ENCODE assay signal across 15 cellular contexts in genomic region chr5:98767563-98767962, GRCh38. TPM values are rescaled to one million over a fixed set of nuclear protein-coding genes. Genes with fewer than 3 reads are reported as not detected.
DNase-seq lines count a peak whose midpoint lies in the region; ATAC-seq and TF ChIP-seq lines count a peak whose summit lies in the region.
"Had no signal": no experiment of that assay in that cellular context is flagged by ENCODE, and none has a peak within 500 bp of the region (broad histone marks: within the 10 kb centered on the region; RNA-seq: fewer than 3 reads in every experiment).

No MANE protein-coding gene starts in this region.

- no peak overlapping the region for H2BK15ac ChIP-seq in H9 (ENCODE audit: low read depth, low read length)

- H3K79me2 ChIP-seq in H9 (ENCODE audit: insufficient read depth, low read length) (no peaks in the 10 kb centered on the region), parathyroid adenoma (no peaks in the 10 kb centered on the region)

- TF ChIP-seq CTCF in H9 (conservative IDR thresholded peaks at IDR 0.05): no peak
- no peak for TF ChIP-seq CTCF in parathyroid adenoma (IDR thresholded peaks at IDR 0.05)

- H3K9ac ChIP-seq in H9 (ENCODE audit: extremely low read depth, insufficient read length, low read length) (no peak overlapping the region), iPS-18a (ENCODE audit: low read length) (no peak overlapping the region), parathyroid adenoma (no peak overlapping the region)

- H3K9me3 Mint-ChIP-seq in H9: no peaks in the 10 kb centered on the region; a peak in 1 of 5 replicates
- H3K9me3 Mint-ChIP-seq in T-cell: no peaks in the 10 kb centered on the region
- H3K9me3 Mint-ChIP-seq: activated T-helper 1 cell treated with anti-CD3 and anti-CD28 coated beads, Interleukin-12 subunit alpha, Interleukin-12 subunit beta, Interleukin-2, Interleukin-4 antibody, amounts not matched to agents 30 ng/mL and 10 ng/mL and 1 ng/mL, durations not matched to agents 14 hours and 24 hours and 36 hours had no signal

- no peak overlapping the region for H2BK12ac ChIP-seq in H9 (ENCODE audit: insufficient read length, low read depth, low read length)

- no CpG with 5 or more reads among the region's 2 CpGs for WGBS in H9 (ENCODE audit: extremely low coverage, insufficient read length, low lambda C conversion rate)

- H3K23me2 ChIP-seq in H9 (ENCODE audit: insufficient read length, low read depth, low read length, poor library complexity, severe bottlenecking): peaks cover 25% of the 10 kb centered on the region

- H3K56ac ChIP-seq in H9 (ENCODE audit: insufficient read length, low read depth, low read length): no peak overlapping the region

- H3K27me3 Mint-ChIP-seq in H9 (ENCODE audit: low read depth) (peaks cover 35% of the 10 kb centered on the region), T-cell (peaks cover 27 to 51% of the 10 kb centered on the region in 2 donors)

- H3K9me3 ChIP-seq in H9 (ENCODE audit: control insufficient read depth, low read depth, low read length) (no peaks in the 10 kb centered on the region), iPS-18a (ENCODE audit: control insufficient read depth, low read depth, low read length) (no peaks in the 10 kb centered on the region), parathyroid adenoma (ENCODE audit: control insufficient read depth, low read length) (no peaks in the 10 kb centered on the region)
- H3K9me3 ChIP-seq: spleen had no signal

- CTCF ChIA-PET in T-cell (lab: Charles Lee): interaction anchor here (0.7 to 4.1 kb wide), 7 partner anchors 10 to 1898 kb away, joined by 3 to 35 read pairs (median 4); no protein-coding TSS in a partner anchor

- no peak overlapping the region for H2BK120ac ChIP-seq in H9 (ENCODE audit: low read depth, low read length, poor library complexity, severe bottlenecking)

- H2BK5ac ChIP-seq in H9 (ENCODE audit: insufficient read length, low read length): no peak overlapping the region

- no peaks in the 10 kb centered on the region for H3K79me1 ChIP-seq in H9 (ENCODE audit: insufficient read depth, low read depth, low read length, poor library complexity, severe bottlenecking)

- H3K36me3 ChIP-seq in iPS-18a (ENCODE audit: control insufficient read depth, low read depth, low read length) (no peaks in the 10 kb centered on the region), parathyroid adenoma (ENCODE audit: control insufficient read depth, insufficient read depth, low read length) (no peaks in the 10 kb centered on the region)
- H3K36me3 ChIP-seq: spleen had no signal

- no peak overlapping the region for H4K5ac ChIP-seq in H9 (ENCODE audit: insufficient read length, low read depth, low read length)

- H3K4me1 ChIP-seq in H9 (ENCODE audit: insufficient read depth, low read length) (no peaks in the 10 kb centered on the region; the same call in 1 of the 2 replicates), iPS-18a (ENCODE audit: control insufficient read depth, low read depth, low read length) (peaks cover 39% of the 10 kb centered on the region), parathyroid adenoma (no peaks in the 10 kb centered on the region)

- H4K91ac ChIP-seq in H9 (ENCODE audit: insufficient read length, low read depth, low read length): no peak overlapping the region

- no peak overlapping the region for H4K8ac ChIP-seq in H9 (replicated peaks; ENCODE audit: insufficient read length, low read depth, low read length)

- H3K36me3 Mint-ChIP-seq in H9 (ENCODE audit: insufficient read depth in 1 of 3, low read depth in 3 of 3) (peaks cover 0 to 2% (median 0%) of the 10 kb centered on the region in 3 experiments; a peak in 1 of 7 replicates), T-cell (no peaks in the 10 kb centered on the region)

- H3K23ac ChIP-seq in H9 (ENCODE audit: insufficient read length, low read depth, low read length): no peak overlapping the region

- H3K27me3 ChIP-seq in H9 (ENCODE audit: insufficient read depth, low read length) (peaks cover 8% of the 10 kb centered on the region; the same call in 1 of the 2 replicates), iPS-18a (ENCODE audit: control insufficient read depth, insufficient read depth, low read length) (peaks cover 32% of the 10 kb centered on the region), parathyroid adenoma (ENCODE audit: control insufficient read depth, insufficient read depth, low read length) (no peaks in the 10 kb centered on the region)

- H3K27ac ChIP-seq in H9 (ENCODE audit: insufficient read length, low read depth, low read length) (peak overlapping the region; percentile 43), iPS-18a (ENCODE audit: low read length) (no peak overlapping the region), parathyroid adenoma (no peak overlapping the region)

- H3K27ac Mint-ChIP-seq in H9 (peak overlapping the region in 2 of 3 experiments; percentile 60 to 93; a peak in 5 of 7 replicates), T-cell (no peak overlapping the region)
- H3K27ac Mint-ChIP-seq: activated T-helper 1 cell treated with anti-CD3 and anti-CD28 coated beads, Interleukin-12 subunit alpha, Interleukin-12 subunit beta, Interleukin-2, Interleukin-4 antibody, amounts not matched to agents 30 ng/mL and 10 ng/mL and 1 ng/mL, durations not matched to agents 14 hours and 24 hours and 36 hours; B cell had no signal

- no peak overlapping the region for H2BK20ac ChIP-seq in H9 (ENCODE audit: low read depth, low read length, poor library complexity, severe bottlenecking)

- H3K18ac ChIP-seq in H9 (ENCODE audit: insufficient read length, low read depth, low read length): no peak overlapping the region

- H3K4me2 ChIP-seq in H9 (ENCODE audit: insufficient read depth, insufficient read length, low read length) (peak overlapping the region; percentile 31), parathyroid adenoma (ENCODE audit: low read length) (no peak overlapping the region)

- DNase-seq in H9 (no peak), T-cell (no peak), NCI-H1105 (lab: John Stamatoyannopoulos, UW) (no peak), COR-L47 (lab: John Stamatoyannopoulos, UW) (no peak)
- DNase-seq in stimulated activated CD4-positive, alpha-beta T cell treated with anti-CD3 and anti-CD28 coated beads, Interleukin-4, amount 100 ng/mL, for 1 hour: no peak
- DNase-seq in stimulated activated CD4-positive, alpha-beta T cell treated with anti-CD3 and anti-CD28 coated beads, Interleukin-2, amount 100 ng/mL, for 24 hours: no peak
- DNase-seq: aorta; NCI-H2107; NK-92 treated with Interleukin-12 subunit alpha and Interleukin-12 subunit beta, amount 100 ng/mL, for 24 hours; Right ventricle myocardium superior; spleen had no signal

- POLR2A ChIA-PET in T-cell (lab: Charles Lee): no interaction called here

- peak overlapping the region; percentile 88 for H3K4me3 ChIP-seq in iPS-18a (ENCODE audit: low read length)
- peak overlapping the region; percentile 64 for H3K4me3 ChIP-seq in parathyroid adenoma (ENCODE audit: low read depth, low read length)

- no peak overlapping the region for H3T11ph ChIP-seq in H9 (ENCODE audit: low read length)

- no peaks in the 10 kb centered on the region for H4K20me1 ChIP-seq in H9 (ENCODE audit: control insufficient read depth, insufficient read depth, insufficient read length)

- no peak overlapping the region for H3K14ac ChIP-seq in H9 (ENCODE audit: insufficient read depth, low read length)

- no peak overlapping the region for H3K4ac ChIP-seq in H9 (ENCODE audit: low read depth, low read length)

- H2AFZ ChIP-seq in H9 (ENCODE audit: low read length) (no peak overlapping the region), parathyroid adenoma (peak overlapping the region; percentile 88)

- no peak overlapping the region for H2AK5ac ChIP-seq in H9 (ENCODE audit: insufficient read length, low read length)

- peak overlapping the region; percentile 79 to 94; a peak in 4 of 5 replicates for H3K4me3 Mint-ChIP-seq in H9
- H3K4me3 Mint-ChIP-seq in T-cell: peak overlapping the region in 2 of 3 donors; percentile 31 to 96

- peaks cover 52 to 53% of the 10 kb centered on the region in 2 experiments for H3K4me1 Mint-ChIP-seq in H9
- peaks cover 35 to 41% (median 36%) of the 10 kb centered on the region in 3 donors for H3K4me1 Mint-ChIP-seq in T-cell

- ATAC-seq in T-cell (replicated peaks in 1 of 4): no peak

RNA-seq across cellular contexts. Expression of gene RGMB, which starts 5.9 kb away (rescaled TPM):
- 17.7 and 19.3 TPM in 2 replicates for total RNA-seq in H9 (2021)
- total RNA-seq in T-cell: 10 to 100 TPM; 14.6 to 22.8 (median 16.8) TPM

Comparison
In these comparisons a context has a peak if more than half of its experiments do, and no peak if none do; other contexts are left out.
1. H3K27ac Mint-ChIP-seq: peak in H9 (2 of 3); none in T-cell (0 of 2).